ENCODE assay signal across 18 cellular contexts in the genomic region with DNA sequence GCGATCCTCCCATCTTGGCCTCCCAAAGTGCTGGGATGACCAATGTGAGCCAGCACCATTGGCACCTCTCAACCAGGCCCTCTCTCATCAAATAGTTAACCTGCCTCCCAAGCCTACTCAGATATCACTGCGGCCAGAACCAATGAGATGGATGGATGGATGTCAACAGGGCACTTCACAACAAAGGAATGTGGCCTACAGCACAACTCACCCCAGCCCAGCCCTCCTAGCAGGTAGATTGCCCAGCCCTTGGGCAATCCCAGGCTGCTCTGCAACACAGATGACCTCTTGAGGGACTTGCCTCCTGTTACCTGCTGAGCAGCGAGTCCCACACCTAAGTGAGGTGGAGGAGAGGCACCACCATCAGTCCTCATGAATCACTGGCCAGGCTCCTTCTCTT. TPM values are rescaled to one million over a fixed set of nuclear protein-coding genes. Genes with fewer than 3 reads are reported as not detected.
DNase-seq lines count a peak whose midpoint lies in the region; ATAC-seq, FAIRE-seq and TF ChIP-seq lines count a peak whose summit lies in the region.
"Had no signal": no experiment of that assay in that cellular context is flagged by ENCODE, and none has a peak within 500 bp of the region (broad histone marks: within the 10 kb centered on the region; RNA-seq: fewer than 3 reads in every experiment).

No MANE protein-coding gene starts in this region.

- no peak for FAIRE-seq in HepG2 (lab: Jason Lieb, UNC)
- FAIRE-seq: A204.1, keratinocyte had no signal

- CTCF ChIA-PET in HepG2 (lab: Yijun Ruan, JAX; ENCODE audit: low intra/inter-chr PET ratio, low total read pairs) = no interaction called here

- TF ChIP-seq RAD21 in HepG2 (CRISPR knock-in tag; IDR thresholded peaks at IDR 0.05) = no peak

- no peak overlapping the region for H3K4me3 Mint-ChIP-seq in immature natural killer cell
- H3K4me3 Mint-ChIP-seq: activated CD4-positive, alpha-beta T cell treated with anti-CD3 and anti-CD28 coated beads, Interleukin-2, amount 10 ng/mL, durations not matched to agents 7 days and 5 days; CD14-positive monocyte had no signal

- H3K27me3 Mint-ChIP-seq in immature natural killer cell (ENCODE audit: low read depth in 3 of 3) = peaks cover 2 to 4% (median 4%) of the 10 kb centered on the region in 3 donors

- DNase-seq in NCI-H2196 (lab: John Stamatoyannopoulos, UW; ENCODE audit: unreplicated experiment) = peak; percentile 20
- no peak for DNase-seq in NCI-H2196 treated with DMSO at 0.1 percent for 48 hours (lab: John Stamatoyannopoulos, UW; ENCODE audit: unreplicated experiment)
- peak; percentile 67 for DNase-seq in SW480 (ENCODE audit: low spot score)
- DNase-seq in HepG2 (ENCODE audit: low spot score) = peak; percentile 73
- DNase-seq in upper lobe of right lung = peak; percentile 86
- no peak for DNase-seq in A172 (ENCODE audit: low spot score)
- no peak for DNase-seq in immature natural killer cell
- DNase-seq in SJCRH30 = no peak
- DNase-seq: activated CD4-positive, alpha-beta T cell treated with anti-CD3 and anti-CD28 coated beads, Interleukin-2, amount 10 ng/mL, durations not matched to agents 7 days and 5 days; activated naive CD4-positive, alpha-beta T cell treated with Interleukin-2 at 50 U/mL for 16 hours; cortex of kidney; erythroblast; KBM-7; ovary had no signal

- intact Hi-C loops in HepG2 (cut with micrococcal nuclease; ENCODE audit: unreplicated experiment) (no loop called here), upper lobe of right lung (cut with DNase I) (no loop called here)

- 63% methylated on average over 3 of the region's 3 CpGs for WGBS in HepG2 (ENCODE audit: low lambda C conversion rate)

- in situ Hi-C loops in HepG2 (cut with HindIII; ENCODE audit: extremely low pct_ligation_motif_present, low pct_unique_long_range_greater_than_20kb) = no loop called here

- H3K36me3 ChIP-seq in HepG2 (replicated peaks in 1 of 2; ENCODE audit: control insufficient read depth in 1 of 2, insufficient read depth in 2 of 2, low read length in 2 of 2) (no peaks in the 10 kb centered on the region), upper lobe of right lung (no peaks in the 10 kb centered on the region), SJCRH30 (no peaks in the 10 kb centered on the region)
- H3K36me3 ChIP-seq: ovary had no signal

- no peak overlapping the region for H2AFZ ChIP-seq in HepG2 (ENCODE audit: low read length)

- H3K4me3 ChIP-seq in HepG2 (replicated peaks in 1 of 3; ENCODE audit: insufficient read depth in 1 of 3, low read depth in 2 of 3, low read length in 3 of 3) (no peak overlapping the region), upper lobe of right lung (no peak overlapping the region), SJCRH30 (no peak overlapping the region)
- H3K4me3 ChIP-seq: ovary, skin epidermis had no signal

- TF ChIP-seq POLR2A in HepG2 (IDR thresholded peaks at IDR 0.05; ENCODE audit: insufficient read depth in 1 of 2, low read depth in 2 of 2, low read length in 2 of 2) = no peak

- H3K4me1 Mint-ChIP-seq in immature natural killer cell = no peaks in the 10 kb centered on the region
- H3K4me1 Mint-ChIP-seq: activated CD4-positive, alpha-beta T cell treated with anti-CD3 and anti-CD28 coated beads, Interleukin-2, amount 10 ng/mL, durations not matched to agents 7 days and 5 days had no signal

- TF ChIP-seq CTCF in HepG2 (CRISPR knock-in tag; IDR thresholded peaks at IDR 0.05) = no peak
- TF ChIP-seq CTCF in upper lobe of right lung (IDR thresholded peaks at IDR 0.05) = no peak

- H3K79me2 ChIP-seq in HepG2 (ENCODE audit: insufficient read depth, low read length) = no peaks in the 10 kb centered on the region

- H3K27ac ChIP-seq in HepG2 (ENCODE audit: extremely low read length, insufficient read depth, low read length) (no peak overlapping the region), upper lobe of right lung (no peak overlapping the region), SJCRH30 (no peak overlapping the region)
- H3K27ac ChIP-seq: ovary had no signal

- H3K9me3 Mint-ChIP-seq in immature natural killer cell = no peaks in the 10 kb centered on the region
- H3K9me3 Mint-ChIP-seq: activated CD4-positive, alpha-beta T cell treated with anti-CD3 and anti-CD28 coated beads, Interleukin-2, amount 10 ng/mL, durations not matched to agents 7 days and 5 days; CD14-positive monocyte had no signal

- no peak overlapping the region for H3K27ac Mint-ChIP-seq in immature natural killer cell
- H3K27ac Mint-ChIP-seq: activated CD4-positive, alpha-beta T cell treated with anti-CD3 and anti-CD28 coated beads, Interleukin-2, amount 10 ng/mL, durations not matched to agents 7 days and 5 days; CD14-positive monocyte had no signal

- H3K4me1 ChIP-seq in HepG2 (ENCODE audit: insufficient read depth, low read length) (peaks cover 85% of the 10 kb centered on the region), upper lobe of right lung (no peaks in the 10 kb centered on the region), SJCRH30 (peaks cover 24% of the 10 kb centered on the region)

- H3K9me3 ChIP-seq in HepG2 (ENCODE audit: low read length) = no peaks in the 10 kb centered on the region
- H3K9me3 ChIP-seq in upper lobe of right lung = no peaks in the 10 kb centered on the region
- no peaks in the 10 kb centered on the region for H3K9me3 ChIP-seq in SJCRH30 (replicated peaks)
- H3K9me3 ChIP-seq: ovary had no signal

- BruUV-seq in HepG2 (replicated peaks; lab: Mats Ljungman, UMichigan) = no TSS peak

- ATAC-seq in HepG2 (peak; percentile 1; the same call in 2 of the 3 replicates), upper lobe of right lung (peak; percentile 97)

- H3K4me2 ChIP-seq in HepG2 (ENCODE audit: low read depth, low read length) = peak overlapping the region; percentile 22

- POLR2A ChIA-PET in HepG2 (lab: Yijun Ruan, JAX) = no interaction called here

- no peaks in the 10 kb centered on the region for H3K36me3 Mint-ChIP-seq in immature natural killer cell
- H3K36me3 Mint-ChIP-seq: CD14-positive monocyte had no signal

- H4K20me1 ChIP-seq in HepG2 (ENCODE audit: insufficient read depth, low read length) = no peaks in the 10 kb centered on the region

- 0 out of 2 replicates have a peak overlapping the region, but pooled peaks have one; percentile 3 for H3K9ac ChIP-seq in HepG2 (ENCODE audit: insufficient read depth, low read depth, low read length)

- H3K27me3 ChIP-seq in HepG2 (ENCODE audit: control insufficient read depth in 1 of 2, insufficient read depth in 2 of 2, low read length in 2 of 2) (no peaks in the 10 kb centered on the region), upper lobe of right lung (no peaks in the 10 kb centered on the region), SJCRH30 (no peaks in the 10 kb centered on the region)
- H3K27me3 ChIP-seq: ovary had no signal

- TF ChIP-seq EP300 in HepG2 (IDR thresholded peaks at IDR 0.05; ENCODE audit: low read depth in 2 of 2, low read length in 2 of 2) = no peak
- TF ChIP-seq EP300 in HepG2 (CRISPR knock-in tag; IDR thresholded peaks at IDR 0.05; ENCODE audit: borderline replicate concordance) = peak; percentile 32; the same call in 1 of the 2 replicates

TF ChIP-seq in HepG2, 621 proteins besides CTCF, POLR2A, EP300 and RAD21 (continues in another document):
- TF ChIP-seq ZNF660 (CRISPR knock-in tag; IDR thresholded peaks at IDR 0.05; ENCODE audit: borderline replicate concordance, low read depth) (no peak), XRCC5 (optimal IDR thresholded peaks at IDR 0.05; ENCODE audit: low read length) (no peak), NKX3-1 (CRISPR knock-in tag; IDR thresholded peaks at IDR 0.05) (no peak), CC2D1A (CRISPR knock-in tag; IDR thresholded peaks at IDR 0.05) (no peak), ZSCAN30 (CRISPR knock-in tag; IDR thresholded peaks at IDR 0.05) (no peak), RBM22 (optimal IDR thresholded peaks at IDR 0.05; ENCODE audit: low read length) (no peak), ZNF451 (CRISPR knock-in tag; IDR thresholded peaks at IDR 0.05) (no peak), ATF7-NPFF (CRISPR knock-in tag; IDR thresholded peaks at IDR 0.05; ENCODE audit: low read depth) (no peak), ZNF343 (CRISPR knock-in tag; IDR thresholded peaks at IDR 0.05) (no peak)

RNA-seq across cellular contexts. Expression of gene KIFC3, which starts 22.6 kb away (rescaled TPM):
- total RNA-seq in HepG2 (2016; rRNA removed; fragmentation: Illumina TruSeq; extraction: Trizol) (30.0 and 45.3 TPM in 2 replicates), upper lobe of right lung (99.1 TPM)
- 11.2 and 13.3 TPM in 2 replicates for total RNA-seq in HepG2 (2016; cell fraction: cytosol; rRNA removed; fragmentation: Illumina TruSeq; extraction: Trizol; ENCODE audit: low read depth)
- 26.2 and 45.1 TPM in 2 replicates for total RNA-seq in HepG2 (2016; cell fraction: insoluble cytoplasmic fraction; rRNA removed; fragmentation: Illumina TruSeq; extraction: Trizol)
- 23.6 and 24.3 TPM in 2 replicates for total RNA-seq in HepG2 (2016; cell fraction: membrane; rRNA removed; fragmentation: Illumina TruSeq; extraction: Trizol)
- total RNA-seq in HepG2 (2016; cell fraction: nucleus; rRNA removed; fragmentation: Illumina TruSeq; extraction: Trizol) = 39.1 and 45.8 TPM in 2 replicates
- polyA plus RNA-seq in HepG2 (2011; rRNA removed) (42.1 and 70.6 TPM in 2 replicates), immature natural killer cell (10 to 100 TPM in 2 of 3 donors, 1 to 10 TPM in 1; 5.1 to 13.6 (median 12.2) TPM)
- polyA plus RNA-seq in HepG2 (2011; cell fraction: cytosol; rRNA removed) = 43.4 and 59.0 TPM in 2 replicates
- polyA plus RNA-seq in HepG2 (2011; cell fraction: nucleus; rRNA removed) = 225 and 236 TPM in 2 replicates
- 21.3 and 43.4 TPM in 2 replicates for polyA plus RNA-seq in HepG2 (2012)
- polyA plus RNA-seq in HepG2 (2016; cell fraction: cytosol; fragmentation: Illumina TruSeq; extraction: Trizol; ENCODE audit: low read depth) = 14.4 and 14.6 TPM in 2 replicates
- 20.2 and 24.5 TPM in 2 replicates for polyA plus RNA-seq in HepG2 (2016; cell fraction: insoluble cytoplasmic fraction; fragmentation: Illumina TruSeq; extraction: Trizol; ENCODE audit: low read depth)
- polyA plus RNA-seq in HepG2 (2016; cell fraction: membrane; fragmentation: Illumina TruSeq; extraction: Trizol; ENCODE audit: low read depth) = 13.8 and 19.9 TPM in 2 replicates
- 79.4 and 80.8 TPM in 2 replicates for polyA plus RNA-seq in HepG2 (2016; cell fraction: nucleus; fragmentation: Illumina TruSeq; extraction: Trizol; ENCODE audit: insufficient read depth, low read depth)
- 132 and 141 TPM in 2 replicates for polyA minus RNA-seq in HepG2 (2011; rRNA and poly(A)+ RNA removed; ENCODE audit: low replicate concordance)
- 31.9 and 33.7 TPM in 2 replicates for polyA minus RNA-seq in HepG2 (2011; cell fraction: cytosol; rRNA and poly(A)+ RNA removed)
- 94.9 and 117 TPM in 2 replicates for polyA minus RNA-seq in HepG2 (2011; cell fraction: nucleus; rRNA and poly(A)+ RNA removed)
- 77.9 and 90.4 TPM in 2 replicates for total RNA-seq in A172 (2014; rRNA removed; shearing (Covaris generic))
- total RNA-seq in SJCRH30 (2014; rRNA removed; shearing (Covaris generic)) = 11.4 and 11.8 TPM in 2 replicates
- total RNA-seq: activated CD4-positive, alpha-beta T cell treated with anti-CD3 and anti-CD28 coated beads, Interleukin-2, amount 10 ng/mL, durations not matched to agents 7 days and 5 days had no signal

Comparison
In these comparisons a context has a peak if more than half of its experiments do, and no peak if none do; other contexts are left out.
1. DNase-seq: peak in NCI-H2196 (single experiment), SW480 (single experiment), HepG2 (single experiment) and upper lobe of right lung (single experiment); none in NCI-H2196 treated with DMSO at 0.1 percent for 48 hours (single experiment), A172 (single experiment), immature natural killer cell (0 of 3) and SJCRH30 (0 of 2).